ENCODE assay signal across 8 cellular contexts in genomic region chr11:65440831-65441499, GRCh38. TPM values are rescaled to one million over a fixed set of nuclear protein-coding genes. Genes with fewer than 3 reads are reported as not detected.
DNase-seq lines count a peak whose midpoint lies in the region; ATAC-seq and TF ChIP-seq lines count a peak whose summit lies in the region.

No MANE protein-coding gene starts in this region.

- peaks cover 49% of the 10 kb centered on the region for H3K79me2 ChIP-seq in DOHH2 (ENCODE audit: control insufficient read depth, low read length)
- 0 out of 2 replicates have a peak, but pooled peaks cover 8% of the 10 kb centered on the region for H3K79me2 ChIP-seq in OCI-LY1 (ENCODE audit: insufficient read depth, low read length)

- H3K27ac ChIP-seq in DOHH2 (ENCODE audit: low read depth, low read length): peak overlapping the region; percentile 60
- peak overlapping the region; percentile 94 for H3K27ac ChIP-seq in OCI-LY1 (ENCODE audit: low read depth, low read length, poor library complexity, severe bottlenecking)
- peak overlapping the region; percentile 46 for H3K27ac ChIP-seq in skeletal muscle tissue (ENCODE audit: low read depth, low read length)

- DNase-seq in epithelial cell of esophagus (ENCODE audit: low read depth) (peak; percentile 43), HuH-7 (ENCODE audit: low spot score) (no peak)
- DNase-seq in central memory CD4-positive, alpha-beta T cell: no peak
- no peak for DNase-seq in stimulated activated CD4-positive, alpha-beta T cell treated with anti-CD3 and anti-CD28 coated beads, Interleukin-4, amount 100 ng/mL, for 4 hours

- H3K4me3 ChIP-seq in DOHH2 (ENCODE audit: low read length) (peak overlapping the region; percentile 53), OCI-LY1 (ENCODE audit: low read depth, low read length, poor library complexity, severe bottlenecking) (peak overlapping the region; percentile 12), epithelial cell of esophagus (ENCODE audit: low read length) (no peak overlapping the region), skeletal muscle tissue (ENCODE audit: low read length in 3 of 3) (no peak overlapping the region)

- H3F3A ChIP-seq in DOHH2 (ENCODE audit: control insufficient read depth, insufficient read depth) (peaks cover 47% of the 10 kb centered on the region), OCI-LY1 (ENCODE audit: insufficient read depth, low read length) (no peaks in the 10 kb centered on the region)

- H3K4me2 ChIP-seq in DOHH2 (ENCODE audit: low read length) (peak overlapping the region; percentile 67), OCI-LY1 (ENCODE audit: low read length) (peak overlapping the region; percentile 34)

- no peaks in the 10 kb centered on the region for H3K9me3 ChIP-seq in DOHH2 (ENCODE audit: control insufficient read depth, insufficient read depth, low read length)
- H3K9me3 ChIP-seq in OCI-LY1 (ENCODE audit: low read length): no peaks in the 10 kb centered on the region
- H3K9me3 ChIP-seq in skeletal muscle tissue (ENCODE audit: control insufficient read depth in 3 of 3, low read length in 3 of 3): no peaks in the 10 kb centered on the region

- H4K20me1 ChIP-seq in DOHH2 (ENCODE audit: control insufficient read depth, insufficient read depth, low read depth, low read length) (no peaks in the 10 kb centered on the region; the same call in 1 of the 2 replicates), OCI-LY1 (ENCODE audit: insufficient read depth, low read length) (no peaks in the 10 kb centered on the region; the same call in 1 of the 2 replicates)

- ATAC-seq in GM21737 (IDR thresholded peaks at IDR 0.05; ENCODE audit: unreplicated experiment): peak; percentile 40

- H3K9me2 ChIP-seq in DOHH2 (replicated peaks; ENCODE audit: control insufficient read depth, low read length): no peaks in the 10 kb centered on the region
- H3K9me2 ChIP-seq in OCI-LY1 (ENCODE audit: low read depth, low read length): no peaks in the 10 kb centered on the region

- peak overlapping the region; percentile 18; the same call in 1 of the 2 replicates for H3K9ac ChIP-seq in OCI-LY1 (ENCODE audit: low read length)
- H3K9ac ChIP-seq in skeletal muscle tissue (ENCODE audit: low read depth in 1 of 3, low read length in 3 of 3): peak overlapping the region in 2 of 3 donors; percentile 1 to 54

- TF ChIP-seq CTCF in DOHH2 (IDR thresholded peaks at IDR 0.05; ENCODE audit: low read depth, low read length, poor library complexity, severe bottlenecking) (no peak), OCI-LY1 (IDR thresholded peaks at IDR 0.05; ENCODE audit: low read length) (no peak), epithelial cell of esophagus (IDR thresholded peaks at IDR 0.05; ENCODE audit: insufficient read depth, low read depth, low read length, missing control alignments) (no peak)

- H3K4me1 ChIP-seq in DOHH2 (ENCODE audit: control insufficient read depth, low read length) (peaks cover 84% of the 10 kb centered on the region), OCI-LY1 (ENCODE audit: insufficient read depth, low read length, severe bottlenecking) (peaks cover 69% of the 10 kb centered on the region), skeletal muscle tissue (ENCODE audit: control insufficient read depth in 3 of 3, insufficient read depth in 3 of 3, low read length in 3 of 3) (peaks cover 53 to 71% (median 55%) of the 10 kb centered on the region in 3 donors)

- no peak overlapping the region for H2AFZ ChIP-seq in OCI-LY1 (ENCODE audit: low read length)

- H3K36me3 ChIP-seq in DOHH2 (ENCODE audit: control insufficient read depth, low read length) (peaks cover 50% of the 10 kb centered on the region), OCI-LY1 (ENCODE audit: insufficient read depth, low read length) (peaks cover 43% of the 10 kb centered on the region), skeletal muscle tissue (ENCODE audit: control insufficient read depth in 3 of 3, insufficient read depth in 3 of 3, low read length in 3 of 3) (peaks cover 63 to 70% (median 69%) of the 10 kb centered on the region in 3 donors)

- H3K27me3 ChIP-seq in DOHH2 (ENCODE audit: control insufficient read depth, low read length): no peaks in the 10 kb centered on the region
- no peaks in the 10 kb centered on the region for H3K27me3 ChIP-seq in OCI-LY1 (ENCODE audit: insufficient read depth, low read length)
- H3K27me3 ChIP-seq in skeletal muscle tissue (ENCODE audit: control insufficient read depth in 3 of 3, insufficient read depth in 3 of 3, low read length in 3 of 3): no peaks in the 10 kb centered on the region

RNA-seq across cellular contexts. Expression of gene NEAT1, which starts 18.4 kb away (rescaled TPM):
- total RNA-seq in skeletal muscle tissue: 26.1 TPM

RNA-seq across cellular contexts. Expression of gene FRMD8, which starts 54.5 kb away (rescaled TPM):
- 8.4 TPM for total RNA-seq in skeletal muscle tissue

RNA-seq across cellular contexts. Expression of gene MALAT1, which starts 57.9 kb away (rescaled TPM):
- 7,794 TPM for total RNA-seq in skeletal muscle tissue

RNA-seq across cellular contexts. Expression of gene SLC25A45, which starts 58.5 kb away (rescaled TPM):
- 3.7 TPM for total RNA-seq in skeletal muscle tissue

Comparison
In these comparisons a context has a peak if more than half of its experiments do, and no peak if none do; other contexts are left out.
1. H3K4me3 ChIP-seq: peak in DOHH2 (single experiment) and OCI-LY1 (single experiment); none in epithelial cell of esophagus (single experiment) and skeletal muscle tissue (0 of 3).
2. Peak in every context shown above with its lines, with median percentiles within 50 percentile points of each other: H3K27ac ChIP-seq.